14 cellular contexts compared by ENCODE assay signal in genomic region chr5:37889612-37890317, GRCh38. TPM values are rescaled to one million over a fixed set of nuclear protein-coding genes. Genes with fewer than 3 reads are reported as not detected.
A peak's percentile ranks its signal among the peaks of the same experiment; 100 is the strongest.
DNase-seq lines count a peak whose midpoint lies in the region; ATAC-seq and TF ChIP-seq lines count a peak whose summit lies in the region.
"Had no signal": no experiment of that assay in that cellular context is flagged by ENCODE, and none has a peak within 500 bp of the region (broad histone marks: within the 10 kb centered on the region; RNA-seq: fewer than 3 reads in every experiment).

No MANE protein-coding gene starts in this region.

- no peak overlapping the region for H3K4me3 ChIP-seq in upper lobe of left lung
- H3K4me3 ChIP-seq: A549, Peyer's patch had no signal

- H3K27me3 ChIP-seq in upper lobe of left lung: no peaks in the 10 kb centered on the region
- H3K27me3 ChIP-seq: Peyer's patch had no signal

- no peaks in the 10 kb centered on the region for H3K36me3 ChIP-seq in upper lobe of left lung
- H3K36me3 ChIP-seq: Peyer's patch had no signal

- 63% methylated on average over 5 to 8 of the region's 8 CpGs for WGBS in upper lobe of left lung, 2 donors

- POLR2A ChIA-PET in RWPE1 (lab: Yijun Ruan, JAX; ENCODE audit: low non-redundant PET): no interaction called here

- TF ChIP-seq POLR2A in upper lobe of left lung (IDR thresholded peaks at IDR 0.05): no peak

- no peak for TF ChIP-seq CTCF in RWPE1 (conservative IDR thresholded peaks at IDR 0.05; ENCODE audit: low read depth)
- no peak for TF ChIP-seq CTCF in upper lobe of left lung (IDR thresholded peaks at IDR 0.05)

- DNase-seq in SIG-M5 treated with dmso at 0.1 percent for 504 hours (lab: John Stamatoyannopoulos, UW; ENCODE audit: unreplicated experiment): peak; percentile 68
- DNase-seq in SIG-M5 (lab: John Stamatoyannopoulos, UW): no peak
- DNase-seq in RWPE1 (ENCODE audit: low spot score): peak; percentile 97
- DNase-seq in fibroblast of gingiva (ENCODE audit: low read depth): peak; percentile 52
- DNase-seq in stromal cell of bone marrow (ENCODE audit: low read depth): peak; percentile 49
- DNase-seq in upper lobe of left lung: no peak
- DNase-seq: kidney glomerular epithelial cell; NCI-H1694 treated with DMSO at 0.1 percent for 48 hours; nucleus accumbens; Peyer's patch; stimulated activated CD4-positive, alpha-beta T cell treated with anti-CD3 and anti-CD28 coated beads, Interleukin-2, amount 100 ng/mL, for 48 hours had no signal

- H3K9me3 ChIP-seq in upper lobe of left lung: no peaks in the 10 kb centered on the region
- H3K9me3 ChIP-seq: A549, Peyer's patch had no signal

- no peak for TF ChIP-seq EP300 in upper lobe of left lung (IDR thresholded peaks at IDR 0.05)

- H3K27ac ChIP-seq in RWPE1: peak overlapping the region; percentile 86
- H3K27ac ChIP-seq in upper lobe of left lung: no peak overlapping the region
- H3K27ac ChIP-seq: A549, Peyer's patch had no signal

- CTCF ChIA-PET in RWPE1 (lab: Yijun Ruan, JAX): interaction anchor here (0.7 kb wide), 1 partner anchor 25 kb away, joined by 3 read pairs; no protein-coding TSS in a partner anchor

- no peaks in the 10 kb centered on the region for H3K4me1 ChIP-seq in upper lobe of left lung
- H3K4me1 ChIP-seq: A549, Peyer's patch had no signal

- ATAC-seq in GM21576 (IDR thresholded peaks at IDR 0.05; ENCODE audit: unreplicated experiment) (no peak), upper lobe of left lung (ENCODE audit: low FRiP score in 2 of 2) (no peak), GM19351 (IDR thresholded peaks at IDR 0.05; ENCODE audit: unreplicated experiment) (no peak)
- ATAC-seq: A549 had no signal

RNA-seq across cellular contexts. Expression of gene GDNF, which starts 49.9 kb away (rescaled TPM):
- under 1 TPM in 2 of 6 donors, not detected in 4; 0.15 to 0.20 TPM for total RNA-seq in upper lobe of left lung

Comparison
In these comparisons a context has a peak if more than half of its experiments do, and no peak if none do; other contexts are left out.
1. DNase-seq: peak in SIG-M5 treated with dmso at 0.1 percent for 504 hours (single experiment), RWPE1 (single experiment), fibroblast of gingiva (single experiment) and stromal cell of bone marrow (single experiment); none in SIG-M5 (single experiment) and upper lobe of left lung (0 of 2).